ENCODE assay signal across 8 cellular contexts in genomic region chr2:241732513-241733186, GRCh38. TPM values are rescaled to one million over a fixed set of nuclear protein-coding genes. Genes with fewer than 3 reads are reported as not detected.
DNase-seq lines count a peak whose midpoint lies in the region; ATAC-seq and TF ChIP-seq lines count a peak whose summit lies in the region.
"Not testable (repeated sequence)": the region's sequence is repeated elsewhere in the genome, so short reads cannot be mapped to it uniquely, and the experiment has no call there.

No MANE protein-coding gene starts in this region.

- CTCF ChIA-PET in T-cell (lab: Charles Lee), result not testable (repeated sequence)

- not testable (repeated sequence) for H3K4me3 ChIP-seq in DND-41 (ENCODE audit: low read depth in 1 of 2, low read length in 2 of 2); Karpas-422 (ENCODE audit: low read length); prostate gland

- TF ChIP-seq CTCF in DND-41 (IDR thresholded peaks at IDR 0.05; ENCODE audit: borderline replicate concordance, extremely low read depth, low read length, poor library complexity, severe bottlenecking) (peak; percentile 33), prostate gland (IDR thresholded peaks at IDR 0.05) (peak in 3 of 4 experiments; percentile 31 to 62 (median 56))

- H3K4me3 Mint-ChIP-seq in T-cell, result peak overlapping the region; percentile 60 to 73 (median 70)

- H3K4me1 Mint-ChIP-seq in T-cell, result peaks cover 22 to 40% (median 31%) of the 10 kb centered on the region in 3 donors

- not testable (repeated sequence) for H2AFZ ChIP-seq in DND-41 (ENCODE audit: low read depth, low read length); Karpas-422 (ENCODE audit: low read length)

- not testable (repeated sequence) for H3K4me2 ChIP-seq in DND-41 (ENCODE audit: insufficient read depth, low read length)
- H3K4me2 ChIP-seq in Karpas-422 (ENCODE audit: low read depth, low read length, poor library complexity, severe bottlenecking), result peak overlapping the region; percentile 38

- intact Hi-C loops in prostate gland (cut with DNase I), result loop anchor here (5.0 kb wide), 1 partner anchor 145 kb away; no protein-coding TSS in a partner anchor

- 39% methylated on average over 26 of the region's 26 CpGs for WGBS in prostate gland

- H3K9me3 ChIP-seq in DND-41 (ENCODE audit: insufficient read depth, low read length, severe bottlenecking); Karpas-422 (ENCODE audit: low read length); prostate gland: not testable (repeated sequence)

- H3K4me1 ChIP-seq in DND-41 (ENCODE audit: insufficient read depth, low read length) (peaks cover 17% of the 10 kb centered on the region), Karpas-422 (ENCODE audit: low read length) (peaks cover 14% of the 10 kb centered on the region)
- not testable (repeated sequence) for H3K4me1 ChIP-seq in prostate gland (replicated peaks)

- not testable (repeated sequence) for H3K27ac ChIP-seq in DND-41 (ENCODE audit: low read length); Karpas-422 (ENCODE audit: low read length); prostate gland

- H3K9me3 Mint-ChIP-seq in T-cell, result not testable (repeated sequence)

- H3K9ac ChIP-seq in DND-41 (ENCODE audit: low read depth, low read length); Karpas-422 (ENCODE audit: low read length): not testable (repeated sequence)

- H4K20me1 ChIP-seq in DND-41 (ENCODE audit: insufficient read depth, low read length); Karpas-422 (ENCODE audit: insufficient read depth, low read depth, low read length): not testable (repeated sequence)

- peaks cover 15% of the 10 kb centered on the region for H3K79me2 ChIP-seq in DND-41 (ENCODE audit: insufficient read depth, low read length)
- H3K79me2 ChIP-seq in Karpas-422 (ENCODE audit: low read length), result peaks cover 30% of the 10 kb centered on the region

- ATAC-seq in DND-41 (ENCODE audit: insufficient read depth, low read depth); T-cell (replicated peaks in 1 of 4): not testable (repeated sequence)

- H3K27ac Mint-ChIP-seq in T-cell, result not testable (repeated sequence)

- H3K27me3 Mint-ChIP-seq in T-cell, result not testable (repeated sequence)

- H3K36me3 ChIP-seq in DND-41 (ENCODE audit: insufficient read depth, low read length); Karpas-422 (ENCODE audit: insufficient read depth, low read length); prostate gland: not testable (repeated sequence)

- not testable (repeated sequence) for H3K36me3 Mint-ChIP-seq in T-cell

- DNase-seq in DND-41 (peak; percentile 43), Karpas-422 (peak; percentile 73), T-cell (peak in 24 of 34 experiments; percentile 10 to 63 (median 36)), activated T-helper 1 cell treated with Interleukin-2 at 50 U/mL for 16 hours (ENCODE audit: low read depth) (peak; percentile 37), ecto neural progenitor cell (ENCODE audit: low spot score) (peak; percentile 58), islet precursor cell (peak; percentile 76), superior temporal gyrus (ENCODE audit: extremely low spot score) (peak; percentile 69)
- DNase-seq in prostate gland (ENCODE audit: low spot score), result not testable (repeated sequence)

- not testable (repeated sequence) for H3K9me2 ChIP-seq in Karpas-422 (replicated peaks; ENCODE audit: insufficient read depth, low read length)

- H3K27me3 ChIP-seq in DND-41 (ENCODE audit: insufficient read depth, low read length, poor library complexity); Karpas-422 (ENCODE audit: low read length); prostate gland (replicated peaks; ENCODE audit: insufficient read depth): not testable (repeated sequence)

- not testable (repeated sequence) for TF ChIP-seq POLR2A in prostate gland (IDR thresholded peaks at IDR 0.05)

- POLR2A ChIA-PET in T-cell (lab: Charles Lee), result not testable (repeated sequence)

RNA-seq across cellular contexts. Expression of gene D2HGDH, which starts 1.8 kb away (rescaled TPM):
- total RNA-seq in Karpas-422 (2014; rRNA removed; shearing (Covaris generic); ENCODE audit: low replicate concordance), result 21.2 and 35.9 TPM in 2 replicates
- total RNA-seq in T-cell, result 10 to 100 TPM; 48.6 to 58.3 (median 54.0) TPM
- 10 to 100 TPM; 38.7 to 55.3 TPM for total RNA-seq in prostate gland

RNA-seq across cellular contexts. Expression of gene ING5, which starts 30.8 kb away (rescaled TPM):
- total RNA-seq in Karpas-422 (2014; rRNA removed; shearing (Covaris generic); ENCODE audit: low replicate concordance), result 34.4 and 46.8 TPM in 2 replicates
- 10 to 100 TPM; 63.0 to 98.0 (median 77.4) TPM for total RNA-seq in T-cell
- 10 to 100 TPM; 65.6 to 84.8 TPM for total RNA-seq in prostate gland

RNA-seq across cellular contexts. Expression of gene GAL3ST2, which starts 44.0 kb away (rescaled TPM):
- not detected in 2 replicates for total RNA-seq in Karpas-422 (2014; rRNA removed; shearing (Covaris generic); ENCODE audit: low replicate concordance)
- total RNA-seq in T-cell (1 to 10 TPM in 1 of 5 donors, under 1 TPM in 1, not detected in 3; 0.80 to 1.4 TPM), prostate gland (1 to 10 TPM in 1 of 2 donors, not detected in 1; 2.4 TPM)

RNA-seq across cellular contexts. Expression of gene DTYMK, which starts 46.0 kb away (rescaled TPM):
- total RNA-seq in Karpas-422 (2014; rRNA removed; shearing (Covaris generic); ENCODE audit: low replicate concordance), result 29.1 and 32.0 TPM in 2 replicates
- 10 to 100 TPM; 11.6 to 23.6 (median 18.2) TPM for total RNA-seq in T-cell
- 10 to 100 TPM; 26.0 to 35.8 TPM for total RNA-seq in prostate gland
